ENCODE assay signal across 8 cellular contexts in genomic region chr3:51975857-51976549, GRCh38. TPM values are rescaled to one million over a fixed set of nuclear protein-coding genes. Genes with fewer than 3 reads are reported as not detected.
DNase-seq lines count a peak whose midpoint lies in the region; ATAC-seq and TF ChIP-seq lines count a peak whose summit lies in the region.

No MANE protein-coding gene starts in this region.

- H3K9me3 Mint-ChIP-seq in Caco-2 (ENCODE audit: unreplicated experiment) = no peaks in the 10 kb centered on the region

- CTCF ChIA-PET in Caco-2 (lab: Charles Lee) = no interaction called here

- H3K4me3 ChIP-seq in Caco-2 (ENCODE audit: low read depth, low read length) (peak overlapping the region; percentile 71), LNCaP clone FGC (ENCODE audit: low read depth, low read length) (peak overlapping the region; percentile 82)

- H3K27ac Mint-ChIP-seq in Caco-2 (ENCODE audit: unreplicated experiment) = peak overlapping the region; percentile 74

- H3K9me3 ChIP-seq in Caco-2 = no peaks in the 10 kb centered on the region

- POLR2A ChIA-PET in Caco-2 (lab: Charles Lee) = no interaction called here

- ATAC-seq in HG03097 (IDR thresholded peaks at IDR 0.05; ENCODE audit: low FRiP score, unreplicated experiment) = no peak

- DNase-seq in Caco-2 = peak in 1 of 2 experiments; percentile 59
- no peak for DNase-seq in LNCaP clone FGC (ENCODE audit: low read depth)
- DNase-seq in activated naive CD4-positive, alpha-beta T cell treated with anti-CD3 and anti-CD28 coated beads, Interleukin-2, amount 50 U/mL, for 16 hours = peak; percentile 29
- peak; percentile 75 to 93 (median 86) for DNase-seq in head of caudate nucleus
- DNase-seq in nucleus accumbens (lab: John Stamatoyannopoulos, UW) = peak in 51 of 56 donors; percentile 28 to 91 (median 72)
- no peak for DNase-seq in NCI-H1105 (lab: John Stamatoyannopoulos, UW)
- no peak for DNase-seq in epidermal melanocyte (ENCODE audit: insufficient read length, low spot score)

- TF ChIP-seq CTCF in Caco-2 (IDR thresholded peaks at IDR 0.05; ENCODE audit: insufficient read depth in 1 of 2, low read depth in 1 of 2, low read length in 1 of 2, severe bottlenecking in 1 of 2, unreplicated experiment in 1 of 2) = peak in 1 of 2 experiments; percentile 19
- TF ChIP-seq CTCF in LNCaP clone FGC (IDR thresholded peaks at IDR 0.05; ENCODE audit: control insufficient read depth, extremely low read depth, insufficient read depth) = no peak

- BruUV-seq in Caco-2 (replicated peaks; lab: Mats Ljungman, UMichigan) = no TSS peak

- peaks cover 17% of the 10 kb centered on the region for H3K36me3 Mint-ChIP-seq in Caco-2 (ENCODE audit: insufficient read depth, unreplicated experiment)

- peak overlapping the region; percentile 91 for H3K4me3 Mint-ChIP-seq in Caco-2 (ENCODE audit: unreplicated experiment)

- no peaks in the 10 kb centered on the region for H3K27me3 Mint-ChIP-seq in Caco-2 (ENCODE audit: insufficient read depth, unreplicated experiment)

- no peaks in the 10 kb centered on the region for H3K27me3 ChIP-seq in Caco-2 (replicated peaks; ENCODE audit: control insufficient read depth, insufficient read depth, low read length)

- peaks cover 7% of the 10 kb centered on the region for H3K4me1 Mint-ChIP-seq in Caco-2 (ENCODE audit: low read depth, unreplicated experiment)

- no peaks in the 10 kb centered on the region for H3K36me3 ChIP-seq in Caco-2 (ENCODE audit: control insufficient read depth, insufficient read depth, low read length)

- peaks cover 12% of the 10 kb centered on the region for H3K4me1 ChIP-seq in Caco-2

- intact Hi-C loops in Caco-2 (cut with micrococcal nuclease; ENCODE audit: unreplicated experiment) (loop anchor here (2.0 kb wide), 1 partner anchor 23 kb away; no protein-coding TSS in a partner anchor), head of caudate nucleus (cut with DNase I) (loop anchor here (2.0 kb wide), 1 partner anchor 33 kb away; the partner anchor contains the start of gene PARP3)

RNA-seq across cellular contexts. Expression of gene ABHD14A, which starts 1.1 kb away (rescaled TPM):
- total RNA-seq in Caco-2 (2022) = 14.0 and 16.3 TPM in 2 replicates

RNA-seq across cellular contexts. Expression of gene ABHD14B, which starts 2.2 kb away (rescaled TPM):
- total RNA-seq in Caco-2 (2022) = 26.8 and 29.0 TPM in 2 replicates

RNA-seq across cellular contexts. Expression of gene ACY1, which starts 7.3 kb away (rescaled TPM):
- 62.4 and 67.9 TPM in 2 replicates for total RNA-seq in Caco-2 (2022)

RNA-seq across cellular contexts. Expression of gene PCBP4, which starts 8.7 kb away (rescaled TPM):
- total RNA-seq in Caco-2 (2022) = 42.3 and 46.5 TPM in 2 replicates

RNA-seq across cellular contexts. Expression of gene RPL29, which starts 19.7 kb away (rescaled TPM):
- 976 and 995 TPM in 2 replicates for total RNA-seq in Caco-2 (2022)

Comparison
In these comparisons a context has a peak if more than half of its experiments do, and no peak if none do; other contexts are left out.
1. DNase-seq: peak in activated naive CD4-positive, alpha-beta T cell treated with anti-CD3 and anti-CD28 coated beads, Interleukin-2, amount 50 U/mL, for 16 hours (single experiment), head of caudate nucleus (42 of 42) and nucleus accumbens (51 of 56); none in LNCaP clone FGC (single experiment), NCI-H1105 (single experiment) and epidermal melanocyte (single experiment).